16 cellular contexts compared by ENCODE assay signal in genomic region chr2:140085674-140086073, GRCh38.
DNase-seq lines count a peak whose midpoint lies in the region; FAIRE-seq and TF ChIP-seq lines count a peak whose summit lies in the region.
"Had no signal": no experiment of that assay in that cellular context is flagged by ENCODE, and none has a peak within 500 bp of the region (broad histone marks: within the 10 kb centered on the region; RNA-seq: fewer than 3 reads in every experiment).

No MANE protein-coding gene starts in this region.

- no peak overlapping the region for H3K27ac ChIP-seq in spleen

- no peaks in the 10 kb centered on the region for H3K9me3 ChIP-seq in spleen

- H3K9me3 Mint-ChIP-seq in nephron = no peaks in the 10 kb centered on the region
- H3K9me3 Mint-ChIP-seq: endodermal cell, nephron progenitor cell had no signal

- in situ Hi-C loops in GM13976 (cut with MboI; ENCODE audit: low sequenced_read_pairs, unreplicated experiment) = no loop called here

- no peaks in the 10 kb centered on the region for H3K27me3 ChIP-seq in spleen (replicated peaks in 1 of 7)

- H3K4me3 Mint-ChIP-seq in nephron = no peak overlapping the region
- H3K4me3 Mint-ChIP-seq: CD4-positive, alpha-beta memory T cell; endodermal cell; nephron progenitor cell; stimulated activated naive CD8-positive, alpha-beta T cell treated with anti-CD3 and anti-CD28 coated beads, Interleukin-15, amount 100 ng/mL, for 72 hours; T-helper 17 cell had no signal

- no peaks in the 10 kb centered on the region for H3K36me3 Mint-ChIP-seq in nephron (ENCODE audit: low read depth)
- H3K36me3 Mint-ChIP-seq: CD4-positive, alpha-beta memory T cell had no signal

- no peak for FAIRE-seq in urothelium cell line (lab: Jason Lieb, UNC)

- peak overlapping the region in 1 of 3 experiments; percentile 32 for H3K27ac Mint-ChIP-seq in nephron
- H3K27ac Mint-ChIP-seq: CD4-positive, alpha-beta memory T cell; endodermal cell; nephron progenitor cell; stimulated activated naive CD8-positive, alpha-beta T cell treated with anti-CD3 and anti-CD28 coated beads, Interleukin-15, amount 100 ng/mL, for 72 hours; T-helper 17 cell had no signal

- intact Hi-C loops in spleen (cut with DNase I; ENCODE audit: low total_unique reads) = no loop called here

- no peak for TF ChIP-seq POLR2A in spleen (IDR thresholded peaks at IDR 0.05)

- no peaks in the 10 kb centered on the region for H3K36me3 ChIP-seq in spleen

- H3K4me3 ChIP-seq in choroid plexus epithelial cell (ENCODE audit: low read depth, low read length) = no peak overlapping the region
- no peak overlapping the region for H3K4me3 ChIP-seq in spleen

- H3K4me1 ChIP-seq in spleen = no peaks in the 10 kb centered on the region

- TF ChIP-seq CTCF in choroid plexus epithelial cell (conservative IDR thresholded peaks at IDR 0.05; ENCODE audit: low read depth, low read length) (peak; percentile 34), nephron (IDR thresholded peaks at IDR 0.05; ENCODE audit: unreplicated experiment in 3 of 3) (peak; percentile 32 to 50 (median 35)), spleen (IDR thresholded peaks at IDR 0.05 in 8 of 11, conservative IDR thresholded peaks at IDR 0.05 in 3 of 11) (no peak), GM13976 (IDR thresholded peaks at IDR 0.05; ENCODE audit: borderline replicate concordance, control extremely low read depth, extremely low read depth, insufficient read depth, missing control alignments) (no peak)

- peaks cover 3% of the 10 kb centered on the region for H3K27me3 Mint-ChIP-seq in nephron (ENCODE audit: low read depth)
- H3K27me3 Mint-ChIP-seq: CD4-positive, alpha-beta memory T cell; stimulated activated naive CD8-positive, alpha-beta T cell treated with anti-CD3 and anti-CD28 coated beads, Interleukin-15, amount 100 ng/mL, for 72 hours; T-helper 17 cell had no signal

- DNase-seq in ELR (ENCODE audit: low read depth) (peak; percentile 23), NCI-H446 treated with DMSO at 0.1 percent for 48 hours (lab: John Stamatoyannopoulos, UW) (peak; percentile 11), choroid plexus epithelial cell (ENCODE audit: low read depth) (peak; percentile 40), urothelium cell line (ENCODE audit: low spot score) (no peak), spleen (no peak), GM13976 (ENCODE audit: low spot score) (no peak)
- DNase-seq: activated CD4-positive, alpha-beta T cell treated with anti-CD3 and anti-CD28 coated beads, Interleukin-2, amount 50 U/mL, for 1 hour; activated T-cell treated with anti-CD3 and anti-CD28 coated beads, Interleukin-2, amount 50 U/mL, for 48 hours; CD4-positive, alpha-beta memory T cell; endodermal cell; HCEC 1CT; head of caudate nucleus; nephron progenitor cell; stimulated activated naive CD8-positive, alpha-beta T cell treated with anti-CD3 and anti-CD28 coated beads, Interleukin-15, amount 100 ng/mL, for 72 hours; T-helper 17 cell had no signal

- no peaks in the 10 kb centered on the region for H3K4me1 Mint-ChIP-seq in nephron
- H3K4me1 Mint-ChIP-seq: CD4-positive, alpha-beta memory T cell; nephron progenitor cell; stimulated activated naive CD8-positive, alpha-beta T cell treated with anti-CD3 and anti-CD28 coated beads, Interleukin-15, amount 100 ng/mL, for 72 hours; T-helper 17 cell had no signal

Comparison
In these comparisons a context has a peak if more than half of its experiments do, and no peak if none do; other contexts are left out.
1. DNase-seq: peak in ELR (single experiment), NCI-H446 treated with DMSO at 0.1 percent for 48 hours (single experiment) and choroid plexus epithelial cell (single experiment); none in urothelium cell line (single experiment), spleen (single experiment) and GM13976 (single experiment).
2. CTCF ChIP-seq: peak in choroid plexus epithelial cell (single experiment) and nephron (3 of 3); none in spleen (0 of 11) and GM13976 (single experiment).